In the genomic region with DNA sequence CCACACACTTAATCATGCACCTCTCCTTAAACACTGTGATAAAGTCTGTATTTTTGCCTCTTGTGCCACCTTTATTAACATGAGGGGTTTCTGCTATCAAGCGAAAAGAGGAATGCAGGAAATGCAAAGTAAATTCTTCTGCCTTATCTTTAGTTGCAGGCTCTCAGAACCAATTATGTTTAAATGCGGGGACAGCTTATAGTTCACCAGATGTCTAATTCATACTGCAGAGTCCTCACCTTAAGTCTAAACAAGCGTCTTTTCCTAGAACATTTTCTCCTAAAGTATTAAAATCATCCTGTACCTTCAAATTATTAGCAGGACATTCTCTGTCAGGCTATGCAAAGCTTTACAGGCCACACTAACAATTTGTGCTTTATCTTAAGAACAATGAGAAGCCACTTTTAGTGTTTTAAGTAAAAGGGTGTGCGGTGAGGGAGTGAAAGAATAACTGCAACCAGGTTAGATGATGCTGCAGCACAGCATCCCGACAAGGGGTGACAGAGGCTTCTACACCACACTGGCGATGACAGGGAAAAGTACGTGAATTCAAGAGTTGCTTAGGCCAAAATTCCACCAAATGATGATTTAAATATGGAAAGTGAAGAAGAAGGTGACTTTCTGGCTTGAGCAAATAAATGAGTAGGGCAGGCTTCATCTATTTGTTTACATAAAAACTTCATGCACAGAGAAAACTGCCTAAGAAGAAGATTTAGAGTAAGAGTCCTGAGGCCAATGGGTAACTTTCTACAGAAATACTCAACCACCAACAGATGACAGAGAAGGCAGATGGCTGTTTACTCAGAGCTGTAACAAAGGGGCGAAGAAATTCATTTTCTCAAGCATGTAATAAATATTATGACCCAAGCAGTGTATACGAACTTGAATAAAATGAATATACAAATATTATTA, we compare ENCODE assay signal across 24 cellular contexts. TPM values are rescaled to one million over a fixed set of nuclear protein-coding genes. Genes with fewer than 3 reads are reported as not detected.
DNase-seq lines count a peak whose midpoint lies in the region; ATAC-seq, FAIRE-seq and TF ChIP-seq lines count a peak whose summit lies in the region.
"Had no signal": no experiment of that assay in that cellular context is flagged by ENCODE, and none has a peak within 500 bp of the region (broad histone marks: within the 10 kb centered on the region; RNA-seq: fewer than 3 reads in every experiment).

No MANE protein-coding gene starts in this region.

- DNase-seq in DMS53 (lab: John Stamatoyannopoulos, UW) (peak; percentile 12), DMS53 treated with DMSO at 0.1 percent for 48 hours (lab: John Stamatoyannopoulos, UW; ENCODE audit: unreplicated experiment) (no peak), K562 (ENCODE audit: extremely low read depth in 1 of 4, low spot score in 3 of 4) (peak in 3 of 4 experiments; percentile 47 to 80 (median 70)), neural progenitor cell (ENCODE audit: low spot score) (no peak), GOT3 (lab: John Stamatoyannopoulos, UW) (no peak), NCI-H748 (lab: John Stamatoyannopoulos, UW; ENCODE audit: unreplicated experiment) (no peak), NCI-H748 treated with DMSO at 0.1 percent for 48 hours (lab: John Stamatoyannopoulos, UW) (no peak)
- DNase-seq: activated CD8-positive, alpha-beta memory T cell treated with anti-CD3 and anti-CD28 coated beads, Interleukin-2, amount 50 U/mL, for 48 hours; activated naive CD4-positive, alpha-beta T cell treated with Interleukin-2 at 50 U/mL for 16 hours; BE2C; DMS 273 treated with DMSO at 0.1 percent for 48 hours; hippocampal formation; kidney; mammary epithelial cell; naive thymus-derived CD8-positive, alpha-beta T cell; NCI-H187; NCI-H510A; PC-9; spleen; T-helper 9 cell had no signal

- H3K9me3 ChIP-seq in OCI-LY1 (ENCODE audit: low read length) (no peaks in the 10 kb centered on the region), K562 (replicated peaks; ENCODE audit: control insufficient read depth, insufficient read depth, low read depth, low read length) (no peaks in the 10 kb centered on the region), neural progenitor cell (ENCODE audit: low read depth) (no peaks in the 10 kb centered on the region)
- H3K9me3 ChIP-seq: BE2C, SJCRH30, spleen had no signal

- no peaks in the 10 kb centered on the region for H3K9me2 ChIP-seq in OCI-LY1 (ENCODE audit: low read depth, low read length)

- CTCF ChIA-PET in K562 (lab: Yijun Ruan, JAX; ENCODE audit: low intra/inter-chr PET ratio): interaction anchor here (1.3 kb wide), 1 partner anchor 11 kb away, joined by 3 read pairs; no protein-coding TSS in a partner anchor

- FAIRE-seq in K562 (lab: Jason Lieb, UNC): peak; percentile 26
- FAIRE-seq: HTR-8/SVneo, kidney had no signal

- peak; percentile 61 for ATAC-seq in K562
- ATAC-seq: naive thymus-derived CD8-positive, alpha-beta T cell had no signal

- H3K4me1 ChIP-seq in OCI-LY1 (ENCODE audit: insufficient read depth, low read length, severe bottlenecking) (peaks cover 64% of the 10 kb centered on the region), K562 (replicated peaks in 1 of 2; ENCODE audit: control insufficient read depth in 2 of 2, insufficient read depth in 2 of 2, low read length in 2 of 2) (peaks cover 24 to 61% of the 10 kb centered on the region in 2 experiments), neural progenitor cell (peaks cover 46% of the 10 kb centered on the region)

- H3K79me2 ChIP-seq in OCI-LY1 (ENCODE audit: insufficient read depth, low read length) (peaks cover 97% of the 10 kb centered on the region), K562 (ENCODE audit: control insufficient read depth, insufficient read depth, low read length) (peaks cover 97% of the 10 kb centered on the region), neural progenitor cell (ENCODE audit: low read depth) (peaks cover 97% of the 10 kb centered on the region)

- intact Hi-C loops in K562 (cut with micrococcal nuclease): no loop called here

- H3K4me3 Mint-ChIP-seq in neural progenitor cell: no peak overlapping the region
- H3K4me3 Mint-ChIP-seq: naive thymus-derived CD8-positive, alpha-beta T cell had no signal

- no peaks in the 10 kb centered on the region for H3K27me3 Mint-ChIP-seq in neural progenitor cell (ENCODE audit: insufficient read depth, low read depth)
- H3K27me3 Mint-ChIP-seq: naive thymus-derived CD8-positive, alpha-beta T cell had no signal

- peak overlapping the region; percentile 70 for H3K27ac Mint-ChIP-seq in neural progenitor cell

- H3K4me1 Mint-ChIP-seq in neural progenitor cell: peaks cover 40% of the 10 kb centered on the region

- H3K27ac ChIP-seq in OCI-LY1 (ENCODE audit: low read depth, low read length, poor library complexity, severe bottlenecking): no peak overlapping the region
- H3K27ac ChIP-seq in K562 (ENCODE audit: extremely low read depth, low read depth, low read length): peak overlapping the region; percentile 14; the same call in 2 of the 3 replicates
- H3K27ac ChIP-seq in neural progenitor cell: no peak overlapping the region
- H3K27ac ChIP-seq: 22Rv1, PC-9, SJCRH30, spleen had no signal

- no peak for TF ChIP-seq POLR2A in K562 (conservative IDR thresholded peaks at IDR 0.05)

- H4K20me1 ChIP-seq in OCI-LY1 (ENCODE audit: insufficient read depth, low read length): peaks cover 5% of the 10 kb centered on the region; the same call in 1 of the 2 replicates
- peaks cover 31% of the 10 kb centered on the region for H4K20me1 ChIP-seq in K562 (replicated peaks; ENCODE audit: control insufficient read depth, insufficient read depth, low read length)
- H4K20me1 ChIP-seq in neural progenitor cell (ENCODE audit: low read depth): peaks cover 81% of the 10 kb centered on the region

- no peaks in the 10 kb centered on the region for H3F3A ChIP-seq in OCI-LY1 (ENCODE audit: insufficient read depth, low read length)
- peaks cover 16% of the 10 kb centered on the region for H3F3A ChIP-seq in neural progenitor cell (ENCODE audit: low read depth)

- no peaks in the 10 kb centered on the region for H3K9me1 ChIP-seq in K562 (ENCODE audit: control insufficient read depth, insufficient read depth, low read length)

- H3K27me3 ChIP-seq in OCI-LY1 (ENCODE audit: insufficient read depth, low read length): no peaks in the 10 kb centered on the region
- H3K27me3 ChIP-seq in K562 (ENCODE audit: control insufficient read depth in 2 of 2, insufficient read depth in 2 of 2, low read length in 2 of 2): no peaks in the 10 kb centered on the region
- H3K27me3 ChIP-seq in neural progenitor cell: no peaks in the 10 kb centered on the region
- H3K27me3 ChIP-seq: BE2C, SJCRH30, spleen had no signal

- POLR2A ChIA-PET in K562 (lab: Yijun Ruan, JAX): interaction anchor here (0.6 to 3.0 kb wide), 9 partner anchors 8 to 38 kb away, joined by 3 to 10 read pairs (median 5); no protein-coding TSS in a partner anchor

- no peaks in the 10 kb centered on the region for H3K9me3 Mint-ChIP-seq in neural progenitor cell
- H3K9me3 Mint-ChIP-seq: naive thymus-derived CD8-positive, alpha-beta T cell had no signal

- H3K4me3 ChIP-seq in OCI-LY1 (ENCODE audit: low read depth, low read length, poor library complexity, severe bottlenecking) (no peak overlapping the region), K562 (no peak overlapping the region), neural progenitor cell (no peak overlapping the region)
- H3K4me3 ChIP-seq: PC-9, SJCRH30, spleen had no signal

- WGBS in K562 (ENCODE audit: insufficient coverage, low coverage, missing lambda C conversion rate): 14% methylated on average over 9 of the region's 9 CpGs

- peak overlapping the region; percentile 2; the same call in 1 of the 2 replicates for H3K4me2 ChIP-seq in OCI-LY1 (ENCODE audit: low read length)
- H3K4me2 ChIP-seq in K562 (ENCODE audit: insufficient read depth, low read length): peak overlapping the region; percentile 68
- H3K4me2 ChIP-seq in neural progenitor cell: no peak overlapping the region
- H3K4me2 ChIP-seq: PC-9 had no signal

- no peak for TF ChIP-seq CTCF in OCI-LY1 (IDR thresholded peaks at IDR 0.05; ENCODE audit: low read length)
- no peak for TF ChIP-seq CTCF in K562 (IDR thresholded peaks at IDR 0.05 in 2 of 3, conservative IDR thresholded peaks at IDR 0.05 in 1 of 3; ENCODE audit: insufficient read depth in 2 of 3, low read depth in 1 of 3, low read length in 3 of 3)
- no peak for TF ChIP-seq CTCF in neural progenitor cell (IDR thresholded peaks at IDR 0.05)

- no peak for TF ChIP-seq RAD21 in K562 (CRISPR knock-in tag; conservative IDR thresholded peaks at IDR 0.05 in 1 of 2, IDR thresholded peaks at IDR 0.05 in 1 of 2)

- BruUV-seq in K562 (replicated peaks; lab: Mats Ljungman, UMichigan): no TSS peak

- H2AFZ ChIP-seq in OCI-LY1 (ENCODE audit: low read length) (no peak overlapping the region), K562 (ENCODE audit: low read depth, low read length) (no peak overlapping the region), neural progenitor cell (replicated peaks) (no peak overlapping the region)
- H2AFZ ChIP-seq: PC-9 had no signal

- H3K9ac ChIP-seq in OCI-LY1 (ENCODE audit: low read length) (no peak overlapping the region), K562 (ENCODE audit: insufficient read depth in 1 of 2, low read depth in 2 of 2, low read length in 2 of 2) (peak overlapping the region; percentile 12 to 31; a peak in 2 of 4 replicates), neural progenitor cell (no peak overlapping the region)

- TF ChIP-seq EP300 in K562 (IDR thresholded peaks at IDR 0.05; ENCODE audit: low read length): peak; percentile 88

- in situ Hi-C loops in K562 (cut with MboI): no loop called here

- H3K36me3 ChIP-seq in OCI-LY1 (ENCODE audit: insufficient read depth, low read length) (peaks cover 29% of the 10 kb centered on the region), K562 (ENCODE audit: control insufficient read depth, insufficient read depth, low read length) (peaks cover 34% of the 10 kb centered on the region), neural progenitor cell (peaks cover 12% of the 10 kb centered on the region)
- H3K36me3 ChIP-seq: BE2C, spleen had no signal

- peaks cover 17% of the 10 kb centered on the region for H3K36me3 Mint-ChIP-seq in neural progenitor cell

RNA-seq across cellular contexts. Expression of a gene that starts 36.0 kb away (rescaled TPM):
- 140 and 431 TPM in 2 replicates for total RNA-seq in K562 (2011; cell fraction: chromatin; rRNA removed; ENCODE audit: low replicate concordance)
- total RNA-seq in K562 (2011; cell fraction: nucleolus; rRNA removed): 73.7 and 105 TPM in 2 replicates
- total RNA-seq in K562 (2011; cell fraction: nucleoplasm; rRNA removed): 141 and 150 TPM in 2 replicates
- total RNA-seq in K562 (2014; rRNA removed): 93.8 and 109 TPM in 2 replicates
- 98.6 and 116 TPM in 2 replicates for total RNA-seq in K562 (2014; rRNA removed; fragmentation: Illumina TruSeq; extraction: Trizol)
- 82.7 and 88.5 TPM in 2 replicates for total RNA-seq in K562 (2015; rRNA removed; fragmentation: Illumina TruSeq; extraction: Trizol)
- total RNA-seq in K562 (2021): 109 and 118 TPM in 2 replicates
- 172 and 175 TPM in 2 replicates for polyA plus RNA-seq in K562 (2011; rRNA removed)
- polyA plus RNA-seq in K562 (2011; cell fraction: cytosol; rRNA removed): 52.3 and 86.8 TPM in 2 replicates
- polyA plus RNA-seq in K562 (2011; cell fraction: nucleus; rRNA removed): 308 and 479 TPM in 2 replicates
- 96.3 and 101 TPM in 2 replicates for polyA plus RNA-seq in K562 (2012)
- 146 and 170 TPM in 2 replicates for polyA plus RNA-seq in K562 (2014; fragmentation: Illumina TruSeq; extraction: Trizol)
- 10 to 100 TPM; 48.7 to 63.0 TPM for polyA plus RNA-seq in K562 (2014; fragmentation: Nextera tagmentation; extraction: Ambion mirVana)
- polyA plus RNA-seq in K562 (2014; rRNA removed): 137 and 157 TPM in 2 replicates
- polyA minus RNA-seq in K562 (2011; rRNA and poly(A)+ RNA removed): 123 and 134 TPM in 2 replicates
- polyA minus RNA-seq in K562 (2011; cell fraction: cytosol; rRNA and poly(A)+ RNA removed): 54.2 and 59.2 TPM in 2 replicates
- 83.7 and 175 TPM in 2 replicates for polyA minus RNA-seq in K562 (2011; cell fraction: nucleus; rRNA and poly(A)+ RNA removed)
- 86.7 and 112 TPM in 2 replicates for total RNA-seq in neural progenitor cell (ENCODE audit: low replicate concordance)

Comparison
In these comparisons a context has a peak if more than half of its experiments do, and no peak if none do; other contexts are left out.
1. DNase-seq: peak in DMS53 (single experiment) and K562 (3 of 4); none in DMS53 treated with DMSO at 0.1 percent for 48 hours (single experiment), neural progenitor cell (single experiment), GOT3 (single experiment), NCI-H748 (single experiment) and NCI-H748 treated with DMSO at 0.1 percent for 48 hours (single experiment).
2. H3K9ac ChIP-seq: peak in K562 (2 of 2); none in OCI-LY1 (single experiment) and neural progenitor cell (single experiment).